9 cellular contexts compared by ENCODE assay signal in genomic region chr15:31440754-31441298, GRCh38.
DNase-seq lines count a peak whose midpoint lies in the region; ATAC-seq and TF ChIP-seq lines count a peak whose summit lies in the region.
"Had no signal": no experiment of that assay in that cellular context is flagged by ENCODE, and none has a peak within 500 bp of the region (broad histone marks: within the 10 kb centered on the region; RNA-seq: fewer than 3 reads in every experiment).

No MANE protein-coding gene starts in this region.

- H3K4me3 Mint-ChIP-seq in naive thymus-derived CD8-positive, alpha-beta T cell, result peak overlapping the region; percentile 64 to 85 (median 74)

- peaks cover 42% of the 10 kb centered on the region for H3K4me1 ChIP-seq in upper lobe of right lung

- intact Hi-C loops in upper lobe of right lung (cut with DNase I), result no loop called here

- ATAC-seq in naive thymus-derived CD8-positive, alpha-beta T cell, result peak; percentile 27 to 35
- ATAC-seq in upper lobe of right lung (peak; percentile 55), GM21786 (IDR thresholded peaks at IDR 0.05; ENCODE audit: unreplicated experiment) (no peak)

- H3K27ac ChIP-seq in upper lobe of right lung, result peak overlapping the region; percentile 80
- H3K27ac ChIP-seq: C4-2B had no signal

- H3K27ac Mint-ChIP-seq in naive thymus-derived CD8-positive, alpha-beta T cell, result peak overlapping the region; percentile 52 to 94 (median 88)

- POLR2A ChIA-PET in naive thymus-derived CD8-positive, alpha-beta T cell (lab: Charles Lee), result interaction anchor here (0.7 to 11.2 kb wide), 13 partner anchors 8 to 225 kb away, joined by 3 to 181 read pairs (median 6); partner anchors contain the start of gene KLF13

- no peaks in the 10 kb centered on the region for H3K27me3 ChIP-seq in upper lobe of right lung

- peaks cover 31 to 77% (median 61%) of the 10 kb centered on the region in 4 donors for H3K4me1 Mint-ChIP-seq in naive thymus-derived CD8-positive, alpha-beta T cell

- no peaks in the 10 kb centered on the region for H3K27me3 Mint-ChIP-seq in naive thymus-derived CD8-positive, alpha-beta T cell

- H3K36me3 ChIP-seq in upper lobe of right lung, result no peaks in the 10 kb centered on the region

- no peaks in the 10 kb centered on the region for H3K9me3 Mint-ChIP-seq in naive thymus-derived CD8-positive, alpha-beta T cell

- H3K36me3 Mint-ChIP-seq in naive thymus-derived CD8-positive, alpha-beta T cell, result no peaks in the 10 kb centered on the region

- DNase-seq in NCI-H146 (lab: John Stamatoyannopoulos, UW), result peak; percentile 56
- no peak for DNase-seq in NCI-H146 treated with DMSO at 0.1 percent for 48 hours (lab: John Stamatoyannopoulos, UW; ENCODE audit: unreplicated experiment)
- peak; percentile 30 for DNase-seq in activated T-cell treated with anti-CD3 and anti-CD28 coated beads for 4 hours
- peak; percentile 35 for DNase-seq in fibroblast of gingiva (ENCODE audit: low read depth)
- DNase-seq in naive thymus-derived CD8-positive, alpha-beta T cell, result peak in 5 of 10 donors; percentile 29 to 44 (median 38)
- DNase-seq in upper lobe of right lung, result peak; percentile 83
- no peak for DNase-seq in superior temporal gyrus (ENCODE audit: extremely low spot score)

- H3K4me3 ChIP-seq in upper lobe of right lung, result peak overlapping the region; percentile 69

- TF ChIP-seq CTCF in upper lobe of right lung (IDR thresholded peaks at IDR 0.05), result no peak

- no peaks in the 10 kb centered on the region for H3K9me3 ChIP-seq in upper lobe of right lung

Comparison
In these comparisons a context has a peak if more than half of its experiments do, and no peak if none do; other contexts are left out.
1. DNase-seq: peak in NCI-H146 (single experiment), activated T-cell treated with anti-CD3 and anti-CD28 coated beads for 4 hours (single experiment), fibroblast of gingiva (single experiment) and upper lobe of right lung (single experiment); none in NCI-H146 treated with DMSO at 0.1 percent for 48 hours (single experiment) and superior temporal gyrus (single experiment).